11 cellular contexts compared by ENCODE assay signal in genomic region chr3:13547591-13548371, GRCh38. TPM values are rescaled to one million over a fixed set of nuclear protein-coding genes. Genes with fewer than 3 reads are reported as not detected.
DNase-seq lines count a peak whose midpoint lies in the region; ATAC-seq and TF ChIP-seq lines count a peak whose summit lies in the region.
"Had no signal": no experiment of that assay in that cellular context is flagged by ENCODE, and none has a peak within 500 bp of the region (broad histone marks: within the 10 kb centered on the region; RNA-seq: fewer than 3 reads in every experiment).

No MANE protein-coding gene starts in this region.

- H2AK5ac ChIP-seq in mesendoderm (ENCODE audit: low read length): peak overlapping the region; percentile 97

- H3K18ac ChIP-seq in mesendoderm (ENCODE audit: low read length): peak overlapping the region; percentile 13

- WGBS in mesendoderm (ENCODE audit: extremely low coverage, insufficient coverage, low lambda C conversion rate): no CpG with 5 or more reads among the region's 10 CpGs

- H3K4me1 ChIP-seq in cardiac muscle cell (ENCODE audit: low read depth) (peaks cover 14% of the 10 kb centered on the region), mesendoderm (ENCODE audit: control insufficient read depth, low read depth, low read length) (peaks cover 26% of the 10 kb centered on the region), uterus (peaks cover 0 to 4% of the 10 kb centered on the region in 2 donors)
- H3K4me1 ChIP-seq: psoas muscle had no signal

- peak overlapping the region; percentile 27 for H2BK5ac ChIP-seq in mesendoderm (ENCODE audit: low read length)

- no peaks in the 10 kb centered on the region for H3K36me3 ChIP-seq in cardiac muscle cell
- H3K36me3 ChIP-seq in mesendoderm (ENCODE audit: control insufficient read depth, insufficient read depth, low read length): no peaks in the 10 kb centered on the region
- no peaks in the 10 kb centered on the region for H3K36me3 ChIP-seq in uterus

- H3K27me3 ChIP-seq in cardiac muscle cell: no peaks in the 10 kb centered on the region
- no peaks in the 10 kb centered on the region for H3K27me3 ChIP-seq in mesendoderm (ENCODE audit: insufficient read depth, low read length, poor library complexity)
- H3K27me3 ChIP-seq in uterus: no peaks in the 10 kb centered on the region

- no peak overlapping the region for H2BK120ac ChIP-seq in mesendoderm (ENCODE audit: low read depth, low read length)

- DNase-seq in cardiac muscle cell (ENCODE audit: low read depth in 1 of 2, low spot score in 1 of 2): no peak
- no peak for DNase-seq in cardiac septum (ENCODE audit: low spot score)
- no peak for DNase-seq in coronary artery (ENCODE audit: low spot score)
- DNase-seq in mesendoderm: peak; percentile 57
- DNase-seq in uterus: no peak
- no peak for DNase-seq in GM19240 (ENCODE audit: insufficient read length, low spot score)
- no peak for DNase-seq in glomerular visceral epithelial cell (ENCODE audit: extremely low spot score)
- DNase-seq: activated CD4-positive, CD25-positive, alpha-beta regulatory T cell; left colon had no signal

- H3K9ac ChIP-seq in mesendoderm (ENCODE audit: low read length): no peak overlapping the region

- no peak overlapping the region for H3K4me2 ChIP-seq in mesendoderm (ENCODE audit: low read length)

- H3K27ac ChIP-seq in cardiac muscle cell: peak overlapping the region; percentile 72
- H3K27ac ChIP-seq in coronary artery: peak overlapping the region in 1 of 2 donors; percentile 80
- no peak overlapping the region for H3K27ac ChIP-seq in mesendoderm (ENCODE audit: low read depth, low read length)
- peak overlapping the region; percentile 26 to 68 for H3K27ac ChIP-seq in uterus
- H3K27ac ChIP-seq: psoas muscle had no signal

- H3K56ac ChIP-seq in mesendoderm (ENCODE audit: low read length): peak overlapping the region; percentile 17

- H3K4me3 ChIP-seq in cardiac muscle cell: no peak overlapping the region
- H3K4me3 ChIP-seq in coronary artery: peak overlapping the region; percentile 77
- no peak overlapping the region for H3K4me3 ChIP-seq in mesendoderm (ENCODE audit: low read length)
- H3K4me3 ChIP-seq in uterus: no peak overlapping the region

- no peak overlapping the region for H4K8ac ChIP-seq in mesendoderm (ENCODE audit: low read depth, low read length)

- H2BK15ac ChIP-seq in mesendoderm (replicated peaks; ENCODE audit: low read depth): no peak overlapping the region

- no peak overlapping the region for H4K5ac ChIP-seq in mesendoderm (ENCODE audit: low read length)

- peak overlapping the region; percentile 11 for H3K4ac ChIP-seq in mesendoderm (ENCODE audit: low read depth, low read length)

- no peaks in the 10 kb centered on the region for H3K79me1 ChIP-seq in mesendoderm (ENCODE audit: low read length)

- H3K9me3 ChIP-seq in cardiac muscle cell (ENCODE audit: low read depth) (no peaks in the 10 kb centered on the region), uterus (no peaks in the 10 kb centered on the region)
- H3K9me3 ChIP-seq: psoas muscle had no signal

- no peak for TF ChIP-seq POLR2A in uterus (IDR thresholded peaks at IDR 0.05)

- no peak overlapping the region for H3K23ac ChIP-seq in mesendoderm (ENCODE audit: low read length)

- ATAC-seq in HG03460 (IDR thresholded peaks at IDR 0.05; ENCODE audit: unreplicated experiment): no peak
- ATAC-seq: left colon had no signal

- intact Hi-C loops in cardiac septum (cut with DNase I): no loop called here
- intact Hi-C loops in uterus (cut with DNase I; ENCODE audit: low total_unique reads): no loop called here

- H3K79me2 ChIP-seq in mesendoderm (ENCODE audit: control insufficient read depth, insufficient read depth, low read length): no peaks in the 10 kb centered on the region

- no peak for TF ChIP-seq CTCF in cardiac muscle cell (IDR thresholded peaks at IDR 0.05; ENCODE audit: low read depth, low read length)
- TF ChIP-seq CTCF in coronary artery (IDR thresholded peaks at IDR 0.05): no peak
- TF ChIP-seq CTCF in uterus (IDR thresholded peaks at IDR 0.05): no peak

RNA-seq across cellular contexts. Expression of gene FBLN2, which starts 1.1 kb away (rescaled TPM):
- total RNA-seq in cardiac muscle cell: 24.9 and 42.4 TPM in 2 replicates
- 19.3 and 33.5 TPM in 2 replicates for polyA plus RNA-seq in cardiac muscle cell
- 64.6 TPM for total RNA-seq in cardiac septum
- 5.7 TPM for polyA plus RNA-seq in mesendoderm (2013, experiment 1 of 2)
- 5.4 TPM for polyA plus RNA-seq in mesendoderm (2013, experiment 2 of 2)
- 100 to 1,000 TPM in 1 of 4 donors, 10 to 100 TPM in 3; 39.2 to 217 (median 48.6) TPM for total RNA-seq in uterus
